Comparison of ENCODE assay signal across 14 cellular contexts in the genomic region with DNA sequence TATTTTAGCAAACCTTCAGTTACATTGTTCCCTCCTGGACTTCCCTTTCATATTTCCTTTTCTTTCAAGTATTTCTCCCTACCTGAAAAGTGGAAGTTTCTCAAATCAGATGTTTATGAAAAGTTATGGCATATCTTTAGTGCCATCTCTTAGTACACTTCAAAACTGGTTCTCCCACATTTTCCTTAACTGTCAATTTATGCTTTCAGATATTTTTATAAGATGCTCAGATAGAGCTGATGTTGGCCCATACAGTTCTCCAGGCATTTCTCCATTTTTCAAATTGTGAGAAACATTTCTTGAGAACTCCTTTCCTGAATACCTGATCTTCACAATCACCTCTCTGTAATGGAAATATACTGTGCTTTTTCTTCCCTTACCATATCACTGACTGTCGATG. TPM values are rescaled to one million over a fixed set of nuclear protein-coding genes. Genes with fewer than 3 reads are reported as not detected.
A peak's percentile ranks its signal among the peaks of the same experiment; 100 is the strongest.
DNase-seq lines count a peak whose midpoint lies in the region; ATAC-seq, FAIRE-seq and TF ChIP-seq lines count a peak whose summit lies in the region.
"Had no signal": no experiment of that assay in that cellular context is flagged by ENCODE, and none has a peak within 500 bp of the region (broad histone marks: within the 10 kb centered on the region; RNA-seq: fewer than 3 reads in every experiment).

No MANE protein-coding gene starts in this region.

- H3K27me3 ChIP-seq in heart left ventricle: no peaks in the 10 kb centered on the region
- H3K27me3 ChIP-seq: right lobe of liver, SJCRH30, tibial artery had no signal

- no peak overlapping the region for H3K27ac ChIP-seq in heart left ventricle
- H3K27ac ChIP-seq: right lobe of liver, SJCRH30, tibial artery had no signal

- no peak for TF ChIP-seq CTCF in heart left ventricle (IDR thresholded peaks at IDR 0.05)

- H3K4me3 ChIP-seq in heart left ventricle: no peak overlapping the region
- H3K4me3 ChIP-seq: right lobe of liver, SJCRH30, tibial artery had no signal

- H3K36me3 ChIP-seq in heart left ventricle: no peaks in the 10 kb centered on the region
- H3K36me3 ChIP-seq: right lobe of liver, SJCRH30, tibial artery had no signal

- TF ChIP-seq POLR2A in GM12891 (IDR thresholded peaks at IDR 0.05; ENCODE audit: low read depth, low read length): no peak
- TF ChIP-seq POLR2A in heart left ventricle (IDR thresholded peaks at IDR 0.05): no peak

- no peaks in the 10 kb centered on the region for H3K4me1 ChIP-seq in heart left ventricle
- H3K4me1 ChIP-seq: SJCRH30, tibial artery had no signal

- FAIRE-seq in GM12891 (lab: Jason Lieb, UNC) (peak; percentile 13), GM19239 (lab: Jason Lieb, UNC) (peak; percentile 49)

- no peaks in the 10 kb centered on the region for H3K9me3 ChIP-seq in heart left ventricle
- H3K9me3 ChIP-seq: right lobe of liver, SJCRH30, tibial artery had no signal

- intact Hi-C loops in heart left ventricle (cut with DNase I): no loop called here

- ATAC-seq in HG02678 (IDR thresholded peaks at IDR 0.05; ENCODE audit: unreplicated experiment) (peak; percentile 2), HG03520 (IDR thresholded peaks at IDR 0.05; ENCODE audit: unreplicated experiment) (peak; percentile 6), heart left ventricle (no peak)
- ATAC-seq: right lobe of liver had no signal

- no peak for DNase-seq in GM12891 (ENCODE audit: insufficient read length, low spot score)
- DNase-seq in GM19239 (ENCODE audit: insufficient read length, low spot score): no peak
- no peak for DNase-seq in KBM-7
- DNase-seq in kidney glomerular epithelial cell (lab: John Stamatoyannopoulos, UW): no peak
- DNase-seq in activated CD4-positive, alpha-beta T cell treated with anti-CD3 and anti-CD28 coated beads, Interleukin-2, amount 50 U/mL, for 4 hours: no peak
- DNase-seq in heart left ventricle: no peak
- DNase-seq: activated CD4-positive, alpha-beta T cell treated with anti-CD3 and anti-CD28 coated beads, Interleukin-2, amount 10 ng/mL, durations not matched to agents 7 days and 5 days; NCI-H1105; right lobe of liver; SJCRH30; stimulated activated CD8-positive, alpha-beta memory T cell treated with anti-CD3 and anti-CD28 coated beads, Interleukin-4, amount 100 ng/mL, for 48 hours; tibial artery had no signal

- in situ Hi-C loops in KBM-7 (cut with MboI; ENCODE audit: low pct_unique_long_range_greater_than_20kb, low sequenced_read_pairs): no loop called here

- 64 to 74% (median 66%) methylated on average over 1 of the region's 1 CpG for WGBS in heart left ventricle, 4 donors

TF ChIP-seq in GM12891, 5 proteins besides CTCF, POLR2A, EP300 and RAD21:
- TF ChIP-seq POLR2AphosphoS5 (IDR thresholded peaks at IDR 0.05; ENCODE audit: low read depth, low read length): no peak
- TF ChIP-seq POU2F2 (IDR thresholded peaks at IDR 0.05; ENCODE audit: low read depth, low read length): no peak
- TF ChIP-seq PAX5 (IDR thresholded peaks at IDR 0.05; ENCODE audit: insufficient read depth, low read length, severe bottlenecking): no peak
- TF ChIP-seq TAF1 (IDR thresholded peaks at IDR 0.05; ENCODE audit: low read depth, low read length): no peak
- no peak for TF ChIP-seq SPI1 (IDR thresholded peaks at IDR 0.05; ENCODE audit: low read depth, low read length)

RNA-seq across cellular contexts. Expression of gene AP1AR, which starts 32.5 kb away (rescaled TPM):
- 7.2 TPM for polyA plus RNA-seq in GM12891 (2012; ENCODE audit: low read depth, missing spikeins)
- 10 to 100 TPM in 2 of 9 donors, 1 to 10 TPM in 7; 6.8 to 17.3 (median 9.2) TPM for total RNA-seq in heart left ventricle
- 10 to 100 TPM in 1 of 2 donors, 1 to 10 TPM in 1; 3.7 to 13.6 TPM for polyA plus RNA-seq in heart left ventricle

RNA-seq across cellular contexts. Expression of gene FAM241A, which starts 53.8 kb away (rescaled TPM):
- 2.5 TPM for polyA plus RNA-seq in GM12891 (2012; ENCODE audit: low read depth, missing spikeins)
- total RNA-seq in heart left ventricle: 10 to 100 TPM in 1 of 9 donors, 1 to 10 TPM in 8; 5.4 to 10.3 (median 8.5) TPM
- polyA plus RNA-seq in heart left ventricle: 1 to 10 TPM; 5.3 to 5.8 TPM

Comparison
In these comparisons a context has a peak if more than half of its experiments do, and no peak if none do; other contexts are left out.
1. ATAC-seq: peak in HG02678 (single experiment) and HG03520 (single experiment); none in heart left ventricle (0 of 4).